23 cellular contexts compared by ENCODE assay signal in the genomic region with DNA sequence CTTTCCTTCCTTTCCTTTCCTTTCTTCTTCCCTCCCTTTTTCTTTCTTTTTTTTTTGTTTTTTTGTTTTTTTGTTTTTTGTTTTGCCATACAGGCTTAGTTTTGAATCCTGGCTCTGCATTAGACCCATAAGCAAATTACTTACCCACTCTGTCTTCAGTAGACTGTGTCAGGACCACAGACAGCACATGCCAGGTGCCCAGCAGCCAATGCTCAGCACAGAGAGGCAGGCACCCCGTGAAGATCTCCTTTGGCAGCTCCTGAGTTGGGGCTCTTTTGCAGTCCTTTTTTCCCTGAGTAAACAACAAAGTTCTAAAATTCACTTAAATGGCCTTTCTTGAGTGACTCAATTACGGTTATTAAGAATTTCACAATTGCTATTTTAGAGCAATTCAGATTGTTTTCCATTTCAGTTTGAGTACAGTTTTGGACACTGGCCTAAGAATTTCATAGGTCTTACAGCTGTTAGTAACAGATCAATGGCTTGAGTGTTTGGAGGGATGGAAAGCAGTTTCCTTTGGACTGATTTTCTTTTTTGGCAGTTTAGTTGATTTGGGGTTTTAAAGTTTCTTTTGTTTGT. TPM values are rescaled to one million over a fixed set of nuclear protein-coding genes. Genes with fewer than 3 reads are reported as not detected.
DNase-seq lines count a peak whose midpoint lies in the region; ATAC-seq and TF ChIP-seq lines count a peak whose summit lies in the region.
"Had no signal": no experiment of that assay in that cellular context is flagged by ENCODE, and none has a peak within 500 bp of the region (broad histone marks: within the 10 kb centered on the region; RNA-seq: fewer than 3 reads in every experiment).

No MANE protein-coding gene starts in this region.

- no peaks in the 10 kb centered on the region for H3K27me3 Mint-ChIP-seq in stimulated activated naive CD8-positive, alpha-beta T cell treated with anti-CD3 and anti-CD28 coated beads, Interleukin-15, Interleukin-2, amounts not matched to agents 100 ng/mL and 50 ng/mL, for 24 hours
- no peaks in the 10 kb centered on the region for H3K27me3 Mint-ChIP-seq in activated CD4-positive, alpha-beta T cell treated with anti-CD3 and anti-CD28 coated beads, Interleukin-2, amount 10 ng/mL, durations not matched to agents 24 days and 14 days
- H3K27me3 Mint-ChIP-seq: naive thymus-derived CD8-positive, alpha-beta T cell had no signal

- no peaks in the 10 kb centered on the region for H3K27me3 ChIP-seq in ascending aorta
- H3K27me3 ChIP-seq in left lung: no peaks in the 10 kb centered on the region
- no peaks in the 10 kb centered on the region for H3K27me3 ChIP-seq in colonic mucosa
- H3K27me3 ChIP-seq: MG63, SJSA1 had no signal

- H3K4me3 ChIP-seq in ascending aorta (no peak overlapping the region), left lung (no peak overlapping the region), colonic mucosa (no peak overlapping the region)
- H3K4me3 ChIP-seq: MG63, SJSA1 had no signal

- no peak overlapping the region for H3K4me3 Mint-ChIP-seq in stimulated activated naive CD8-positive, alpha-beta T cell treated with anti-CD3 and anti-CD28 coated beads, Interleukin-15, Interleukin-2, amounts not matched to agents 100 ng/mL and 50 ng/mL, for 24 hours
- H3K4me3 Mint-ChIP-seq in activated CD4-positive, alpha-beta T cell treated with anti-CD3 and anti-CD28 coated beads, Interleukin-2, amount 10 ng/mL, durations not matched to agents 24 days and 14 days: no peak overlapping the region
- H3K4me3 Mint-ChIP-seq: activated T-cell treated with anti-CD3 and anti-CD28 coated beads, Interleukin-2, amount 50 U/mL, for 4 hours; naive thymus-derived CD8-positive, alpha-beta T cell had no signal

- no peak for ATAC-seq in stimulated activated naive CD8-positive, alpha-beta T cell treated with anti-CD3 and anti-CD28 coated beads, Interleukin-15, Interleukin-2, amounts not matched to agents 100 U/mL and 50 U/mL, for 24 hours
- ATAC-seq in left lung (peak; percentile 85), HG02678 (IDR thresholded peaks at IDR 0.05; ENCODE audit: unreplicated experiment) (no peak)
- ATAC-seq: activated T-cell treated with anti-CD3 and anti-CD28 coated beads, Interleukin-2, amount 50 U/mL, for 4 hours; HCT116; naive thymus-derived CD8-positive, alpha-beta T cell had no signal

- H3K36me3 ChIP-seq in ascending aorta: peaks cover 94 to 98% of the 10 kb centered on the region in 2 donors
- H3K36me3 ChIP-seq in left lung: peaks cover 10 to 100% of the 10 kb centered on the region in 2 donors
- peaks cover 29% of the 10 kb centered on the region for H3K36me3 ChIP-seq in colonic mucosa

- peak overlapping the region; percentile 20 to 21 for H3K27ac ChIP-seq in ascending aorta
- peak overlapping the region in 1 of 2 donors; percentile 29 for H3K27ac ChIP-seq in left lung
- H3K27ac ChIP-seq in colonic mucosa: no peak overlapping the region
- H3K27ac ChIP-seq: SJSA1 had no signal

- H3K4me1 ChIP-seq in ascending aorta (no peaks in the 10 kb centered on the region), left lung (peaks cover 6 to 7% of the 10 kb centered on the region in 2 donors), colonic mucosa (no peaks in the 10 kb centered on the region)
- H3K4me1 ChIP-seq: SJSA1 had no signal

- H3K4me1 Mint-ChIP-seq in stimulated activated naive CD8-positive, alpha-beta T cell treated with anti-CD3 and anti-CD28 coated beads, Interleukin-15, Interleukin-2, amounts not matched to agents 100 ng/mL and 50 ng/mL, for 24 hours (ENCODE audit: low read depth): peaks cover 3% of the 10 kb centered on the region
- no peaks in the 10 kb centered on the region for H3K4me1 Mint-ChIP-seq in activated CD4-positive, alpha-beta T cell treated with anti-CD3 and anti-CD28 coated beads, Interleukin-2, amount 10 ng/mL, durations not matched to agents 24 days and 14 days

- no peak overlapping the region for H3K9ac ChIP-seq in colonic mucosa (ENCODE audit: low read depth in 2 of 2, low read length in 2 of 2)

- DNase-seq in stimulated activated naive CD8-positive, alpha-beta T cell treated with anti-CD3 and anti-CD28 coated beads, Interleukin-15, Interleukin-2, amounts not matched to agents 100 U/mL and 50 U/mL, for 24 hours: no peak
- no peak for DNase-seq in ascending aorta (ENCODE audit: low spot score in 2 of 2)
- DNase-seq in left lung: no peak
- DNase-seq in activated CD4-positive, alpha-beta T cell treated with anti-CD3 and anti-CD28 coated beads, Interleukin-2, amount 50 U/mL, for 1 hour: no peak
- no peak for DNase-seq in activated CD4-positive, alpha-beta T cell treated with anti-CD3 and anti-CD28 coated beads, Interleukin-2, amount 10 ng/mL, durations not matched to agents 24 days and 14 days
- no peak for DNase-seq in colonic mucosa
- DNase-seq: activated T-cell treated with anti-CD3 and anti-CD28 coated beads, Interleukin-2, amount 50 U/mL, for 4 hours; Calu3; MG63; naive thymus-derived CD8-positive, alpha-beta T cell; NCI-H187 treated with DMSO at 0.1 percent for 48 hours; NCI-H524 treated with DMSO at 0.1 percent for 48 hours; OCI-M1; stimulated activated naive CD4-positive, alpha-beta T cell treated with Interleukin-2 at 50 U/mL for 16 hours; T1000 had no signal

- H3K27ac Mint-ChIP-seq in stimulated activated naive CD8-positive, alpha-beta T cell treated with anti-CD3 and anti-CD28 coated beads, Interleukin-15, Interleukin-2, amounts not matched to agents 100 ng/mL and 50 ng/mL, for 24 hours: peak overlapping the region; percentile 14
- H3K27ac Mint-ChIP-seq in activated CD4-positive, alpha-beta T cell treated with anti-CD3 and anti-CD28 coated beads, Interleukin-2, amount 10 ng/mL, durations not matched to agents 24 days and 14 days: no peak overlapping the region

- H3K36me3 Mint-ChIP-seq in stimulated activated naive CD8-positive, alpha-beta T cell treated with anti-CD3 and anti-CD28 coated beads, Interleukin-15, Interleukin-2, amounts not matched to agents 100 ng/mL and 50 ng/mL, for 24 hours (ENCODE audit: low read depth): peaks cover 66% of the 10 kb centered on the region
- peaks cover 57% of the 10 kb centered on the region for H3K36me3 Mint-ChIP-seq in activated CD4-positive, alpha-beta T cell treated with anti-CD3 and anti-CD28 coated beads, Interleukin-2, amount 10 ng/mL, durations not matched to agents 24 days and 14 days (ENCODE audit: low read depth)

- no peak for TF ChIP-seq CTCF in ascending aorta (IDR thresholded peaks at IDR 0.05)
- no peak for TF ChIP-seq CTCF in left lung (IDR thresholded peaks at IDR 0.05)
- no peak for TF ChIP-seq CTCF in colonic mucosa (IDR thresholded peaks at IDR 0.05)

- H3K9me3 Mint-ChIP-seq in stimulated activated naive CD8-positive, alpha-beta T cell treated with anti-CD3 and anti-CD28 coated beads, Interleukin-15, Interleukin-2, amounts not matched to agents 100 ng/mL and 50 ng/mL, for 24 hours: no peaks in the 10 kb centered on the region
- H3K9me3 Mint-ChIP-seq in activated CD4-positive, alpha-beta T cell treated with anti-CD3 and anti-CD28 coated beads, Interleukin-2, amount 10 ng/mL, durations not matched to agents 24 days and 14 days: no peaks in the 10 kb centered on the region
- H3K9me3 Mint-ChIP-seq: activated T-cell treated with anti-CD3 and anti-CD28 coated beads, Interleukin-2, amount 50 U/mL, for 4 hours; naive thymus-derived CD8-positive, alpha-beta T cell had no signal

- H3K9me3 ChIP-seq in ascending aorta (no peaks in the 10 kb centered on the region), left lung (no peaks in the 10 kb centered on the region), colonic mucosa (no peaks in the 10 kb centered on the region)
- H3K9me3 ChIP-seq: MG63, SJSA1 had no signal

- intact Hi-C loops in ascending aorta (cut with DNase I) (loop anchor here (5.0 kb wide), 1 partner anchor 252 kb away; no protein-coding TSS in a partner anchor), left lung (cut with DNase I) (no loop called here), colonic mucosa (cut with DNase I) (no loop called here)
- intact Hi-C loops in activated CD4-positive, alpha-beta T cell treated with anti-CD3 and anti-CD28 coated beads, Interleukin-2, amount 10 ng/mL, durations not matched to agents 24 days and 14 days (cut with micrococcal nuclease): loop anchor here (10.0 kb wide), 1 partner anchor 255 kb away; no protein-coding TSS in a partner anchor

RNA-seq across cellular contexts. Expression of a gene that starts 26.2 kb away (rescaled TPM):
- not detected for total RNA-seq in ascending aorta
- under 1 TPM in 1 of 2 donors, not detected in 1; 0.10 TPM for total RNA-seq in left lung
- total RNA-seq in activated CD4-positive, alpha-beta T cell treated with anti-CD3 and anti-CD28 coated beads, Interleukin-2, amount 10 ng/mL, durations not matched to agents 24 days and 14 days: not detected in 2 replicates
- 1 to 10 TPM in 1 of 2 donors, under 1 TPM in 1; 0.79 to 2.6 TPM for total RNA-seq in colonic mucosa
- total RNA-seq: Calu3, chondrocyte, endothelial cell of umbilical vein, lung microvascular endothelial cell, pulmonary artery endothelial cell had no signal

Comparison
In these comparisons a context has a peak if more than half of its experiments do, and no peak if none do; other contexts are left out.
1. intact Hi-C loops: an anchor here in ascending aorta (5.0 kb wide) and activated CD4-positive, alpha-beta T cell treated with anti-CD3 and anti-CD28 coated beads, Interleukin-2, amount 10 ng/mL, durations not matched to agents 24 days and 14 days (10.0 kb wide); none called in left lung and colonic mucosa.